In genomic region chr17:27503636-27504035, GRCh38 we compare ENCODE assay signal across 21 cellular contexts.
"Had no signal": no experiment of that assay in that cellular context is flagged by ENCODE, and none has a peak within 500 bp of the region (broad histone marks: within the 10 kb centered on the region; RNA-seq: fewer than 3 reads in every experiment).

No MANE protein-coding gene starts in this region.

- H3K4me3 Mint-ChIP-seq: activated naive CD8-positive, alpha-beta T cell treated with anti-CD3 and anti-CD28 coated beads for 36 hours had no signal

- H3K27me3 ChIP-seq: gastrocnemius medialis, heart left ventricle, ovary, right lobe of liver, tibial nerve, vagina had no signal

- FAIRE-seq: colon, small intestine had no signal

- ATAC-seq: esophagus mucosa, gastrocnemius medialis, left ventricle myocardium superior, mucosa of descending colon, SK-N-SH treated with all-trans-retinoic acid at 6 μM for 48 hours had no signal

- H3K27ac ChIP-seq: gastrocnemius medialis, heart left ventricle, ovary, right lobe of liver had no signal

- DNase-seq: activated CD4-positive, alpha-beta T cell treated with anti-CD3 and anti-CD28 coated beads for 1 hour; activated gamma-delta T cell; activated naive CD8-positive, alpha-beta T cell treated with anti-CD3 and anti-CD28 coated beads for 36 hours; amniotic stem cell; gastrocnemius medialis; heart left ventricle; left ventricle myocardium superior; mucosa of descending colon; naive B cell; ovary; stimulated activated CD4-positive, alpha-beta T cell treated with anti-CD3 and anti-CD28 coated beads, Interleukin-15, amount 100 ng/mL, for 24 hours; stimulated activated CD4-positive, alpha-beta T cell treated with anti-CD3 and anti-CD28 coated beads, Interleukin-2, amount 100 ng/mL, for 48 hours; T-helper 1 cell; T-helper 9 cell had no signal

- H3K4me3 ChIP-seq: gastrocnemius medialis, heart left ventricle, mucosa of descending colon, ovary, right lobe of liver, tibial nerve, vagina had no signal

- H3K27me3 Mint-ChIP-seq: activated naive CD8-positive, alpha-beta T cell treated with anti-CD3 and anti-CD28 coated beads for 36 hours; naive B cell had no signal

- H3K4me1 ChIP-seq: right lobe of liver had no signal

- H3K9me3 ChIP-seq: gastrocnemius medialis, ovary, right lobe of liver, tibial nerve, vagina had no signal

- H3K27ac Mint-ChIP-seq: activated naive CD8-positive, alpha-beta T cell treated with anti-CD3 and anti-CD28 coated beads for 36 hours had no signal

- H3K36me3 ChIP-seq: gastrocnemius medialis, heart left ventricle, ovary, right lobe of liver, tibial nerve, vagina had no signal
